27 cellular contexts compared by ENCODE assay signal in the genomic region with DNA sequence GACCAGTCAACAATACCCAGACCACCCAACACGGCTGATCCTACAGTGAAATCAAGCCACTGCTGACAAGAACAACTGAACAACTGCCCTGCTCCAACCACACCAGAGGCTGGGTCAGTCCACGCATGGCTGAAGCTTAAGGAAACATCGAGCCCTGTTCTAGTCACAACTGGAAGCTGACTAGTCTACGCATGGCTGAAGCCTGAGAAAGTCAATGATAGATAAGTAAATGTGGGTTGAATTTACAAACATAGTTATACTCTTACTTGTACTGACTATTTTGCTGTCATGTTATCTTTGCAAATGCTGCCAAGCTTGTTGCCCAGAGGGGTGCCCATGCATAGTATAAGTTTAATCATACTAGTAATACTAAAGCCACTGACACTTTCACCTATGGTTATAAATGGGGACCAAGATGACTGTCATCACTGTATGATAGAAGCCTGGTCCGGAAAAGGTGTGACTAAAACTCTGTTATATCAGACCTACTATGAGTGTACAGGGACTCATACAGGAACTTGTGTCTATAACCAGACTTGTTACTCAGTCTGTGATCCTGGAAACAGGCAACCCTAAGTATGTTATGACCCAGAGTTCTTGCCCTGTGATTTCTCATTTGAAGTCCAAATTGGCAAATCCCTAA. TPM values are rescaled to one million over a fixed set of nuclear protein-coding genes. Genes with fewer than 3 reads are reported as not detected.
DNase-seq lines count a peak whose midpoint lies in the region; ATAC-seq, FAIRE-seq and TF ChIP-seq lines count a peak whose summit lies in the region.
"Had no signal": no experiment of that assay in that cellular context is flagged by ENCODE, and none has a peak within 500 bp of the region (broad histone marks: within the 10 kb centered on the region; RNA-seq: fewer than 3 reads in every experiment).

No MANE protein-coding gene starts in this region.

- no peaks in the 10 kb centered on the region for H3K9me3 ChIP-seq in GM12878 (replicated peaks; ENCODE audit: control insufficient read depth, insufficient read depth, low read length)
- H3K9me3 ChIP-seq in MM.1S (replicated peaks; ENCODE audit: insufficient read depth, low read length): no peaks in the 10 kb centered on the region

- H3K9ac ChIP-seq in GM12878 (ENCODE audit: control insufficient read depth, insufficient read depth, low read length) (no peak overlapping the region), MM.1S (ENCODE audit: low read length) (no peak overlapping the region)
- H3K9ac ChIP-seq: BLaER1 treated with 17β-estradiol and CSF1 and Interleukin-3, amounts not matched to agents 10 nM and 100 nM had no signal

- H3K27me3 ChIP-seq in GM12878 (replicated peaks in 1 of 2; ENCODE audit: control insufficient read depth in 2 of 2, insufficient read depth in 2 of 2, low read length in 1 of 2): no peaks in the 10 kb centered on the region
- no peaks in the 10 kb centered on the region for H3K27me3 ChIP-seq in MM.1S (replicated peaks; ENCODE audit: insufficient read depth, low read length)
- H3K27me3 ChIP-seq: BLaER1 treated with 17β-estradiol and CSF1 and Interleukin-3, amounts not matched to agents 10 nM and 100 nM had no signal

- RAD21 ChIA-PET in GM12878 (lab: Charles Lee; ENCODE audit: unreplicated experiment): no interaction called here

- H4K20me1 ChIP-seq in GM12878 (ENCODE audit: control insufficient read depth, insufficient read depth): no peaks in the 10 kb centered on the region
- no peaks in the 10 kb centered on the region for H4K20me1 ChIP-seq in MM.1S (ENCODE audit: insufficient read depth, low read length)
- H4K20me1 ChIP-seq: BLaER1 treated with 17β-estradiol and CSF1 and Interleukin-3, amounts not matched to agents 10 nM and 100 nM had no signal

- no peaks in the 10 kb centered on the region for H3F3A ChIP-seq in MM.1S (ENCODE audit: insufficient read depth, low read length)

- POLR2A ChIA-PET in activated CD4-positive, alpha-beta T cell treated with anti-CD3 and anti-CD28 coated beads, Interleukin-2, amount 10 ng/mL, durations not matched to agents 7 days and 5 days (lab: Charles Lee): no interaction called here
- POLR2A ChIA-PET in GM12878 (lab: Charles Lee): no interaction called here

- no peaks in the 10 kb centered on the region for H3K9me2 ChIP-seq in MM.1S (replicated peaks; ENCODE audit: insufficient read depth, low read length)

- H3K4me2 ChIP-seq in GM12878 (ENCODE audit: control insufficient read depth, insufficient read depth): no peak overlapping the region
- H3K4me2 ChIP-seq in MM.1S (ENCODE audit: low read depth, low read length): no peak overlapping the region
- H3K4me2 ChIP-seq: BLaER1 treated with 17β-estradiol and CSF1 and Interleukin-3, amounts not matched to agents 10 nM and 100 nM; PC-9 had no signal

- no peaks in the 10 kb centered on the region for H3K9me3 Mint-ChIP-seq in activated CD4-positive, alpha-beta T cell treated with anti-CD3 and anti-CD28 coated beads, Interleukin-2, amount 10 ng/mL, durations not matched to agents 7 days and 5 days
- no peaks in the 10 kb centered on the region for H3K9me3 Mint-ChIP-seq in natural killer cell
- H3K9me3 Mint-ChIP-seq: CD4-positive, alpha-beta memory T cell had no signal

- TF ChIP-seq CTCF in GM12878 (IDR thresholded peaks at IDR 0.05 in 2 of 3, conservative IDR thresholded peaks at IDR 0.05 in 1 of 3; ENCODE audit: control insufficient read depth in 2 of 3, extremely low read depth in 1 of 3, insufficient read depth in 1 of 3, low read depth in 3 of 3, low read length in 3 of 3): no peak
- no peak for TF ChIP-seq CTCF in natural killer cell (IDR thresholded peaks at IDR 0.05)
- TF ChIP-seq CTCF in MM.1S (IDR thresholded peaks at IDR 0.05; ENCODE audit: low read length): no peak

- no peak overlapping the region for H3K27ac ChIP-seq in GM12878 (ENCODE audit: control insufficient read depth, insufficient read depth)
- no peak overlapping the region for H3K27ac ChIP-seq in MM.1S (ENCODE audit: low read length)
- H3K27ac ChIP-seq: BLaER1 treated with 17β-estradiol and CSF1 and Interleukin-3, amounts not matched to agents 10 nM and 100 nM; PC-9; RWPE1 had no signal

- H3K27me3 Mint-ChIP-seq in activated CD4-positive, alpha-beta T cell treated with anti-CD3 and anti-CD28 coated beads, Interleukin-2, amount 10 ng/mL, durations not matched to agents 7 days and 5 days: no peaks in the 10 kb centered on the region
- peaks cover 0 to 7% of the 10 kb centered on the region in 2 donors for H3K27me3 Mint-ChIP-seq in natural killer cell (ENCODE audit: low read depth in 2 of 2)

- H3K79me2 ChIP-seq in GM12878 (ENCODE audit: control insufficient read depth, insufficient read depth, low read length) (no peaks in the 10 kb centered on the region), MM.1S (ENCODE audit: low read length) (no peaks in the 10 kb centered on the region)

- WGBS in GM12878 (ENCODE audit: insufficient coverage, insufficient replicate concordance, low lambda C conversion rate, missing lambda C conversion rate): 2% methylated on average over 5 of the region's 5 CpGs

- no peak overlapping the region for H3K4me3 Mint-ChIP-seq in activated CD4-positive, alpha-beta T cell treated with anti-CD3 and anti-CD28 coated beads, Interleukin-2, amount 10 ng/mL, durations not matched to agents 7 days and 5 days
- no peak overlapping the region for H3K4me3 Mint-ChIP-seq in natural killer cell
- H3K4me3 Mint-ChIP-seq: CD4-positive, alpha-beta memory T cell had no signal

- H2AFZ ChIP-seq in GM12878 (ENCODE audit: control insufficient read depth, low read depth, low read length): no peak overlapping the region
- H2AFZ ChIP-seq in MM.1S (ENCODE audit: low read length): no peak overlapping the region
- H2AFZ ChIP-seq: PC-9 had no signal

- no peaks in the 10 kb centered on the region for H3K4me1 ChIP-seq in GM12878 (ENCODE audit: control insufficient read depth, insufficient read depth, low read length)
- no peaks in the 10 kb centered on the region for H3K4me1 ChIP-seq in MM.1S (ENCODE audit: low read length)
- H3K4me1 ChIP-seq: BLaER1 treated with 17β-estradiol and CSF1 and Interleukin-3, amounts not matched to agents 10 nM and 100 nM had no signal

- CTCF ChIA-PET in activated CD4-positive, alpha-beta T cell treated with anti-CD3 and anti-CD28 coated beads, Interleukin-2, amount 10 ng/mL, durations not matched to agents 7 days and 5 days (lab: Charles Lee): no interaction called here
- CTCF ChIA-PET in GM12878 (lab: Yijun Ruan, JAX): no interaction called here

- ATAC-seq in GM12878 (no peak), natural killer cell (no peak)
- ATAC-seq: HepG2 had no signal

- H3K4me3 ChIP-seq in GM12878: no peak overlapping the region
- no peak overlapping the region for H3K4me3 ChIP-seq in MM.1S (ENCODE audit: low read length)
- H3K4me3 ChIP-seq: BLaER1 treated with 17β-estradiol and CSF1 and Interleukin-3, amounts not matched to agents 10 nM and 100 nM; PC-9 had no signal

- TF ChIP-seq POLR2A in GM12878 (IDR thresholded peaks at IDR 0.05; ENCODE audit: low read depth, low read length): no peak

- no peaks in the 10 kb centered on the region for H3K36me3 ChIP-seq in GM12878 (ENCODE audit: control insufficient read depth in 2 of 2, insufficient read depth in 2 of 2, low read length in 1 of 2)
- no peaks in the 10 kb centered on the region for H3K36me3 ChIP-seq in MM.1S (replicated peaks; ENCODE audit: insufficient read depth, low read length)
- H3K36me3 ChIP-seq: BLaER1 treated with 17β-estradiol and CSF1 and Interleukin-3, amounts not matched to agents 10 nM and 100 nM had no signal

- H3K27ac Mint-ChIP-seq in activated CD4-positive, alpha-beta T cell treated with anti-CD3 and anti-CD28 coated beads, Interleukin-2, amount 10 ng/mL, durations not matched to agents 7 days and 5 days: no peak overlapping the region
- no peak overlapping the region for H3K27ac Mint-ChIP-seq in natural killer cell
- H3K27ac Mint-ChIP-seq: CD4-positive, alpha-beta memory T cell had no signal

- no peaks in the 10 kb centered on the region for H3K36me3 Mint-ChIP-seq in activated CD4-positive, alpha-beta T cell treated with anti-CD3 and anti-CD28 coated beads, Interleukin-2, amount 10 ng/mL, durations not matched to agents 7 days and 5 days (ENCODE audit: low read depth)
- H3K36me3 Mint-ChIP-seq in natural killer cell: no peaks in the 10 kb centered on the region
- H3K36me3 Mint-ChIP-seq: CD4-positive, alpha-beta memory T cell had no signal

- no peak for FAIRE-seq in GM12878 (lab: Jason Lieb, UNC)
- FAIRE-seq: GM18507, H1, HepG2 had no signal

- TF ChIP-seq EP300 in GM12878 (IDR thresholded peaks at IDR 0.05; ENCODE audit: borderline replicate concordance in 1 of 2, control insufficient read depth in 1 of 2, low read depth in 2 of 2, low read length in 2 of 2): no peak

- no peak for TF ChIP-seq RAD21 in GM12878 (IDR thresholded peaks at IDR 0.05; ENCODE audit: insufficient read depth, low read depth, low read length)

- peaks cover 4% of the 10 kb centered on the region for H3K4me1 Mint-ChIP-seq in activated CD4-positive, alpha-beta T cell treated with anti-CD3 and anti-CD28 coated beads, Interleukin-2, amount 10 ng/mL, durations not matched to agents 7 days and 5 days
- H3K4me1 Mint-ChIP-seq in natural killer cell: no peaks in the 10 kb centered on the region
- H3K4me1 Mint-ChIP-seq: CD4-positive, alpha-beta memory T cell had no signal

- DNase-seq in activated CD4-positive, alpha-beta T cell treated with anti-CD3 and anti-CD28 coated beads for 48 hours: peak; percentile 25
- DNase-seq in activated CD4-positive, alpha-beta T cell treated with anti-CD3 and anti-CD28 coated beads, Interleukin-2, amount 10 ng/mL, durations not matched to agents 7 days and 5 days: no peak
- peak; percentile 22 for DNase-seq in stimulated activated CD4-positive, alpha-beta T cell treated with anti-CD3 and anti-CD28 coated beads, Interleukin-1b, Interleukin-23, amount 100 ng/mL, for 48 hours
- DNase-seq in stimulated activated CD4-positive, alpha-beta T cell treated with anti-CD3 and anti-CD28 coated beads, Interleukin-2, amount 100 ng/mL, for 24 hours: no peak
- DNase-seq in GM12878 (ENCODE audit: low read depth, low spot score): no peak
- peak; percentile 51 for DNase-seq in renal cortical epithelial cell (ENCODE audit: low read depth)
- no peak for DNase-seq in natural killer cell
- DNase-seq in MM.1S: no peak
- DNase-seq: 8988T; Calu3; CD4-positive, alpha-beta memory T cell; DMS153; KBM-7; NCI-H1092; NCI-H1436; NCI-H187 treated with DMSO at 0.1 percent for 48 hours; NCI-H2107; NCI-H69; PC-9; SHP77 treated with DMSO at 0.1 percent for 48 hours had no signal

- in situ Hi-C loops in GM12878 (cut with MboI): no loop called here

- intact Hi-C loops in GM12878 (cut with micrococcal nuclease; ENCODE audit: unreplicated experiment) (no loop called here), natural killer cell (cut with micrococcal nuclease) (no loop called here)

- BruUV-seq in GM12878 (replicated peaks; lab: Mats Ljungman, UMichigan): no TSS peak

- SMC1A ChIA-PET in GM12878 (lab: Charles Lee; ENCODE audit: uncharacterized antibody, unreplicated experiment): interaction anchor here (1.2 to 2.2 kb wide), 2 partner anchors 11 to 13 kb away, joined by 3 to 7 read pairs; no protein-coding TSS in a partner anchor

RNA-seq across cellular contexts. Expression of a gene that starts 43.4 kb away (rescaled TPM):
- total RNA-seq in activated CD4-positive, alpha-beta T cell treated with anti-CD3 and anti-CD28 coated beads, Interleukin-2, amount 10 ng/mL, durations not matched to agents 7 days and 5 days: not detected
- total RNA-seq in GM12878 (2013; cell fraction: nucleolus; rRNA removed): not detected in 2 replicates
- total RNA-seq in GM12878 (2014; rRNA removed) (not detected in 2 replicates), GM12878 (2014; rRNA removed; fragmentation: Illumina TruSeq; extraction: Trizol) (not detected in 2 replicates), GM12878 (2021) (0.18 TPM in 1 of 2 replicates, not detected in the other), renal cortical epithelial cell (3.6 TPM in 1 of 2 replicates, not detected in the other), natural killer cell (not detected)
- polyA plus RNA-seq in GM12878 (2011; ENCODE audit: low read depth): not detected
- polyA plus RNA-seq in GM12878 (2011; rRNA removed) (not detected in 2 replicates), GM12878 (2014; fragmentation: Illumina TruSeq; extraction: Trizol) (not detected in 2 replicates), GM12878 (2014; fragmentation: Nextera tagmentation; extraction: Ambion mirVana) (not detected), GM12878 (2014; rRNA removed) (not detected in 2 replicates), GM12878 (2016; fragmentation: Nextera tagmentation; extraction: Ambion mirVana) (not detected)
- not detected in 2 replicates for polyA plus RNA-seq in GM12878 (2011; cell fraction: cytosol; rRNA removed)
- not detected in 2 replicates for polyA plus RNA-seq in GM12878 (2011; cell fraction: nucleus; rRNA removed)
- not detected in 2 replicates for polyA plus RNA-seq in GM12878 (2012)
- polyA minus RNA-seq in GM12878 (2011; rRNA and poly(A)+ RNA removed): not detected in 2 replicates
- polyA minus RNA-seq in GM12878 (2011; cell fraction: cytosol; rRNA and poly(A)+ RNA removed): not detected in 2 replicates
- polyA minus RNA-seq in GM12878 (2011; cell fraction: nucleus; rRNA and poly(A)+ RNA removed): not detected in 2 replicates
- total RNA-seq: Calu3; CD4-positive, alpha-beta memory T cell; G401; H1; HepG2; NCI-H460; PC-9 had no signal
- polyA plus RNA-seq: CD4-positive, alpha-beta memory T cell; H1; HepG2 had no signal

Comparison
In these comparisons a context has a peak if more than half of its experiments do, and no peak if none do; other contexts are left out.
1. DNase-seq: peak in activated CD4-positive, alpha-beta T cell treated with anti-CD3 and anti-CD28 coated beads for 48 hours (single experiment), stimulated activated CD4-positive, alpha-beta T cell treated with anti-CD3 and anti-CD28 coated beads, Interleukin-1b, Interleukin-23, amount 100 ng/mL, for 48 hours (single experiment) and renal cortical epithelial cell (single experiment); none in activated CD4-positive, alpha-beta T cell treated with anti-CD3 and anti-CD28 coated beads, Interleukin-2, amount 10 ng/mL, durations not matched to agents 7 days and 5 days (single experiment), stimulated activated CD4-positive, alpha-beta T cell treated with anti-CD3 and anti-CD28 coated beads, Interleukin-2, amount 100 ng/mL, for 24 hours (0 of 2), GM12878 (single experiment), natural killer cell (single experiment) and MM.1S (single experiment).